Comparison of ENCODE assay signal across 1 cellular context in the genomic region with DNA sequence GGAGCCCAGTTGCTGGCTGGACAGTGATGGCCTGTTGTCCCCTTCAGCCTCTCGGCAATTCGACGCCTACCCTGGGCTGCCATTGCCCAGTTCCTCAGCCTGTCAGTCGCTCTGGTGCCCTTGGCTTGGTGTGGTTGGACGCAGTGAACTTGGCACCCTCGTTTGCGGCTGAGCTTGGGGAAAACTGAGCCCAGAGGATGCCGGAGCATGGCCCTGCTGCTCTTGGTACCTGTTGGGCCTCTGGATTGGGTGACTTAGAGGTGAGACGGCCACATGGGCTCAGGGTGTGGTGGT.
TF ChIP-seq lines count a peak whose summit lies in the region.

No MANE protein-coding gene starts in this region.

TF ChIP-seq in H1, 55 proteins besides CTCF, POLR2A, EP300 and RAD21:
- TF ChIP-seq PHF8 (conservative IDR thresholded peaks at IDR 0.05; ENCODE audit: low read depth, low read length) (no peak), SP2 (IDR thresholded peaks at IDR 0.05; ENCODE audit: low read length) (no peak), RBBP5 (IDR thresholded peaks at IDR 0.05; ENCODE audit: borderline replicate concordance, low read depth, low read length) (no peak), SP4 (IDR thresholded peaks at IDR 0.05; ENCODE audit: low read length) (no peak), KDM4A (IDR thresholded peaks at IDR 0.05; ENCODE audit: low read depth, low read length, severe bottlenecking) (no peak), BRCA1 (IDR thresholded peaks at IDR 0.05; ENCODE audit: low read depth, low read length) (no peak), GTF2F1 (IDR thresholded peaks at IDR 0.05; ENCODE audit: borderline replicate concordance, low read depth, low read length) (no peak), TAF7 (optimal IDR thresholded peaks at IDR 0.05; ENCODE audit: borderline replicate concordance, low read depth, low read length) (no peak)
